In the genomic region with DNA sequence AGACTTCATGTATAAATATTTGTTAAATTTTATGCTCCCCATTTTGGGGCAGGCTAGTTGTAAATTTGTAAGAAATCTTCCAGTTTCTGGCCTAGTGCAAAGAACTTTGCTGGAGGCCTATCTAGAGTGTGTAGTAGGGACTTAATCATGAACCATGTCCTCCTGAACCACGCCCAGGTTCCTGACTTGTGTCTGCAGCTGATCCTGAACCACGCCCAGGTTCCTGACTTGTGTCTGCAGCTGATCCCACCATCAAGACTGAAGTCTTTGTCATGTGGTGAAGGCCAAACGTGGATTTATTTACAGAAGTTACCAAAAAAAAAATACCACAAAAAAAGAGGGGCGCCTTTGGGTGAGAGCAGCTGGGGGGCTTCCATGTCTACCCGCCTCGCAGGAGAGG, we compare ENCODE assay signal across 23 cellular contexts. TPM values are rescaled to one million over a fixed set of nuclear protein-coding genes. Genes with fewer than 3 reads are reported as not detected.
"Had no signal": no experiment of that assay in that cellular context is flagged by ENCODE, and none has a peak within 500 bp of the region (broad histone marks: within the 10 kb centered on the region; RNA-seq: fewer than 3 reads in every experiment).

No MANE protein-coding gene starts in this region.

- FAIRE-seq: keratinocyte, urothelium cell line had no signal

- H3K4me1 ChIP-seq: parathyroid adenoma, psoas muscle, right atrium auricular region, spleen had no signal

- H3K27me3 ChIP-seq: cardiac muscle cell, right atrium auricular region, spleen had no signal

- ATAC-seq: activated T-helper 17 cell treated with anti-CD3 and anti-CD28 coated beads, Interleukin-2, amount 50 U/mL, for 72 hours; naive thymus-derived CD4-positive, alpha-beta T cell; psoas muscle had no signal

- DNase-seq: activated CD4-positive, alpha-beta memory T cell treated with anti-CD3 and anti-CD28 coated beads, Interleukin-2, amount 10 ng/mL, durations not matched to agents 7 days and 5 days; activated CD4-positive, alpha-beta T cell treated with anti-CD3 and anti-CD28 coated beads, Interleukin-2, amount 10 ng/mL, durations not matched to agents 24 days and 14 days; activated CD4-positive, CD25-positive, alpha-beta regulatory T cell treated with anti-CD3 and anti-CD28 coated beads, Interleukin-2, amount 50 U/mL, for 72 hours; activated CD8-positive, alpha-beta memory T cell treated with anti-CD3 and anti-CD28 coated beads, Interleukin-2, amount 50 U/mL, for 48 hours; activated T-cell treated with anti-CD3 and anti-CD28 coated beads, Interleukin-2, amount 50 U/mL, for 24 hours; effector CD4-positive, alpha-beta T cell; naive thymus-derived CD4-positive, alpha-beta T cell; SK-N-SH; stimulated activated naive CD4-positive, alpha-beta T cell treated with Interleukin-2 at 50 U/mL for 16 hours; T-helper 2 cell; trophoblast cell had no signal

- H3K9me3 ChIP-seq: SK-N-SH had no signal

- H3K27ac ChIP-seq: cardiac muscle cell, epithelial cell of prostate, parathyroid adenoma, psoas muscle, right atrium auricular region, spleen, thoracic aorta had no signal

- H3K4me3 ChIP-seq: cardiac muscle cell, psoas muscle, right atrium auricular region, spleen, thoracic aorta had no signal

RNA-seq across cellular contexts. Expression of gene SOX8, which starts 43.8 kb away (rescaled TPM):
- total RNA-seq: fibroblast of lung, fibroblast of villous mesenchyme had no signal
- polyA plus RNA-seq: SK-N-SH had no signal
